In the genomic region with DNA sequence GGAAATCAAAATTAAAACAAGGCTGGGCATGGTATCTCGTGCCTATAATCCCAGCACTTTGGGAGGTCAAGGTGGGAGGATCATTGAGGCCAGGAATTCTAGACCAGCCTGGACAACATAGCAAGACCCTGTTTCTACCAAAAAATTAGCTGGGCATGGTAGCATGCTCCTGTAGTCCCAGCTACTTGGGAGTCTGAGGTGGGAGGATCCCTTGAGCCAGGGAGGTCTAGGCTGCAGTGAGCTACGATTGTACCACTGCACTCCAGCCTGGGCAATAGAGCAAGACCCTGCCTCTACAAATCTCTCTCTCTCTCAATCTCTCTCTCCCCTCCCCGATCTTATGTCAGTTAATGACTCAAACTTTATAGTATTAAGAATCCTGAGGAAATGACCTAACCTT, we compare ENCODE assay signal across 22 cellular contexts. TPM values are rescaled to one million over a fixed set of nuclear protein-coding genes. Genes with fewer than 3 reads are reported as not detected.
DNase-seq lines count a peak whose midpoint lies in the region; ATAC-seq, FAIRE-seq and TF ChIP-seq lines count a peak whose summit lies in the region.
"Had no signal": no experiment of that assay in that cellular context is flagged by ENCODE, and none has a peak within 500 bp of the region (broad histone marks: within the 10 kb centered on the region; RNA-seq: fewer than 3 reads in every experiment).

No MANE protein-coding gene starts in this region.

- TF ChIP-seq EP300 in HepG2 (IDR thresholded peaks at IDR 0.05; ENCODE audit: low read depth in 2 of 2, low read length in 2 of 2) (no peak), HepG2 (CRISPR knock-in tag; IDR thresholded peaks at IDR 0.05; ENCODE audit: borderline replicate concordance) (no peak)

- no peak overlapping the region for H2AFZ ChIP-seq in HepG2 (ENCODE audit: low read length)

- no peak for DNase-seq in HepG2 (ENCODE audit: low spot score)
- no peak for DNase-seq in right lobe of liver
- peak; percentile 21 for DNase-seq in RCC 7860 (ENCODE audit: low spot score)
- peak; percentile 45 for DNase-seq in bronchial epithelial cell (ENCODE audit: low read depth)
- no peak for DNase-seq in urothelium cell line (ENCODE audit: low spot score)
- no peak for DNase-seq in pancreas
- no peak for DNase-seq in lower leg skin (ENCODE audit: low spot score in 2 of 2)
- no peak for DNase-seq in NOMO-1 (lab: John Stamatoyannopoulos, UW; ENCODE audit: unreplicated experiment in 2 of 2)
- DNase-seq: CD4-positive, alpha-beta memory T cell; DMS153; DMS79; GF-D8 had no signal

- POLR2A ChIA-PET in HepG2 (lab: Yijun Ruan, JAX), result no interaction called here

- no peak overlapping the region for H3K9ac ChIP-seq in HepG2 (ENCODE audit: insufficient read depth, low read depth, low read length)
- H3K9ac ChIP-seq: BLaER1 had no signal

- FAIRE-seq in HepG2 (lab: Jason Lieb, UNC) (no peak), RCC 7860 (lab: Jason Lieb, UNC) (no peak), bronchial epithelial cell (lab: Jason Lieb, UNC) (no peak), urothelium cell line (lab: Jason Lieb, UNC) (peak; percentile 71), pancreas (lab: Jason Lieb, UNC) (no peak)
- FAIRE-seq: GM12878, GM19239 had no signal

- no peaks in the 10 kb centered on the region for H3K36me3 ChIP-seq in HepG2 (replicated peaks in 1 of 2; ENCODE audit: control insufficient read depth in 1 of 2, insufficient read depth in 2 of 2, low read length in 2 of 2)
- no peaks in the 10 kb centered on the region for H3K36me3 ChIP-seq in right lobe of liver
- no peaks in the 10 kb centered on the region for H3K36me3 ChIP-seq in bronchial epithelial cell (ENCODE audit: control insufficient read depth, insufficient read depth, low read length)
- H3K36me3 ChIP-seq in pancreas, result no peaks in the 10 kb centered on the region
- H3K36me3 ChIP-seq: HAP-1 had no signal

- in situ Hi-C loops in HepG2 (cut with HindIII; ENCODE audit: extremely low pct_ligation_motif_present, low pct_unique_long_range_greater_than_20kb), result no loop called here

- no peak for TF ChIP-seq RAD21 in HepG2 (CRISPR knock-in tag; IDR thresholded peaks at IDR 0.05)

- CTCF ChIA-PET in HepG2 (lab: Yijun Ruan, JAX; ENCODE audit: low intra/inter-chr PET ratio, low total read pairs), result no interaction called here

- ATAC-seq in HepG2, result no peak
- no peak for ATAC-seq in right lobe of liver
- no peak for ATAC-seq in pancreas
- ATAC-seq: GM12878 had no signal

- H3K4me3 ChIP-seq in HepG2 (replicated peaks in 1 of 3; ENCODE audit: insufficient read depth in 1 of 3, low read depth in 2 of 3, low read length in 3 of 3), result no peak overlapping the region
- no peak overlapping the region for H3K4me3 ChIP-seq in right lobe of liver
- no peak overlapping the region for H3K4me3 ChIP-seq in bronchial epithelial cell (ENCODE audit: low read depth, low read length)
- no peak overlapping the region for H3K4me3 ChIP-seq in pancreas
- no peak overlapping the region for H3K4me3 ChIP-seq in lower leg skin (ENCODE audit: low read depth, poor library complexity, severe bottlenecking)
- H3K4me3 ChIP-seq: BLaER1, GM12878, HAP-1 had no signal

- no TSS peak for BruUV-seq in HepG2 (replicated peaks; lab: Mats Ljungman, UMichigan)

- TF ChIP-seq POLR2A in HepG2 (IDR thresholded peaks at IDR 0.05; ENCODE audit: insufficient read depth in 1 of 2, low read depth in 2 of 2, low read length in 2 of 2) (no peak), right lobe of liver (IDR thresholded peaks at IDR 0.05) (no peak), lower leg skin (IDR thresholded peaks at IDR 0.05) (no peak)

- no peak overlapping the region for H3K27ac ChIP-seq in HepG2 (ENCODE audit: extremely low read length, insufficient read depth, low read length)
- no peak overlapping the region for H3K27ac ChIP-seq in right lobe of liver
- H3K27ac ChIP-seq in pancreas, result no peak overlapping the region
- H3K27ac ChIP-seq: 22Rv1, BLaER1 had no signal

- no peaks in the 10 kb centered on the region for H3K27me3 ChIP-seq in HepG2 (ENCODE audit: control insufficient read depth in 1 of 2, insufficient read depth in 2 of 2, low read length in 2 of 2)
- H3K27me3 ChIP-seq in right lobe of liver, result no peaks in the 10 kb centered on the region
- H3K27me3 ChIP-seq in bronchial epithelial cell (ENCODE audit: control insufficient read depth, insufficient read depth, low read length), result no peaks in the 10 kb centered on the region
- no peaks in the 10 kb centered on the region for H3K27me3 ChIP-seq in pancreas
- H3K27me3 ChIP-seq: BLaER1 had no signal

- H3K9me3 ChIP-seq in HepG2 (ENCODE audit: low read length) (peaks cover 10% of the 10 kb centered on the region), right lobe of liver (no peaks in the 10 kb centered on the region), pancreas (no peaks in the 10 kb centered on the region)

- H3K79me2 ChIP-seq in HepG2 (ENCODE audit: insufficient read depth, low read length), result no peaks in the 10 kb centered on the region

- H3K4me1 ChIP-seq in HepG2 (ENCODE audit: insufficient read depth, low read length) (peaks cover 32% of the 10 kb centered on the region), right lobe of liver (peaks cover 0 to 14% (median 4%) of the 10 kb centered on the region in 4 donors), pancreas (peaks cover 0 to 2% (median 0%) of the 10 kb centered on the region in 3 donors)
- H3K4me1 ChIP-seq: BLaER1, HAP-1 had no signal

- intact Hi-C loops in HepG2 (cut with micrococcal nuclease; ENCODE audit: unreplicated experiment), result no loop called here
- intact Hi-C loops in right lobe of liver (cut with DNase I), result no loop called here
- intact Hi-C loops in pancreas (cut with DNase I), result no loop called here
- intact Hi-C loops in lower leg skin (cut with DNase I; ENCODE audit: low total_unique reads), result no loop called here

- 62% methylated on average over 3 of the region's 3 CpGs for WGBS in HepG2 (ENCODE audit: low lambda C conversion rate)
- 77% methylated on average over 3 of the region's 3 CpGs for WGBS in right lobe of liver (ENCODE audit: insufficient coverage, low coverage, low lambda C conversion rate, missing lambda C conversion rate)
- 80 to 89% methylated on average over 3 of the region's 3 CpGs for WGBS in pancreas, 2 donors
- 81 to 85% methylated on average over 3 of the region's 3 CpGs for WGBS in lower leg skin, 2 donors

- no peaks in the 10 kb centered on the region for H4K20me1 ChIP-seq in HepG2 (ENCODE audit: insufficient read depth, low read length)
- H4K20me1 ChIP-seq: BLaER1 had no signal

- no peak for TF ChIP-seq CTCF in HepG2 (CRISPR knock-in tag; IDR thresholded peaks at IDR 0.05)
- no peak for TF ChIP-seq CTCF in right lobe of liver (IDR thresholded peaks at IDR 0.05)
- TF ChIP-seq CTCF in bronchial epithelial cell (IDR thresholded peaks at IDR 0.05; ENCODE audit: insufficient read depth, low read length, severe bottlenecking), result no peak
- no peak for TF ChIP-seq CTCF in pancreas (IDR thresholded peaks at IDR 0.05)
- TF ChIP-seq CTCF in lower leg skin (IDR thresholded peaks at IDR 0.05), result no peak

- no peak overlapping the region for H3K4me2 ChIP-seq in HepG2 (ENCODE audit: low read depth, low read length)
- H3K4me2 ChIP-seq: BLaER1 had no signal

TF ChIP-seq in HepG2, 621 proteins besides CTCF, POLR2A, EP300 and RAD21:
- TF ChIP-seq DNMT1 (CRISPR knock-in tag; IDR thresholded peaks at IDR 0.05) (no peak), ZNF121 (CRISPR knock-in tag; IDR thresholded peaks at IDR 0.05) (peak; percentile 68; the same call in 1 of the 2 replicates)

RNA-seq across cellular contexts. Expression of a gene that starts 3.8 kb away (rescaled TPM):
- total RNA-seq in HepG2 (2016; rRNA removed; fragmentation: Illumina TruSeq; extraction: Trizol), result 0.09 TPM in 1 of 2 replicates, not detected in the other
- total RNA-seq in HepG2 (2016; cell fraction: cytosol; rRNA removed; fragmentation: Illumina TruSeq; extraction: Trizol; ENCODE audit: low read depth), result not detected in 2 replicates
- 0.15 TPM in 1 of 2 replicates, not detected in the other for total RNA-seq in HepG2 (2016; cell fraction: insoluble cytoplasmic fraction; rRNA removed; fragmentation: Illumina TruSeq; extraction: Trizol)
- total RNA-seq in HepG2 (2016; cell fraction: membrane; rRNA removed; fragmentation: Illumina TruSeq; extraction: Trizol), result 0.12 TPM in 1 of 2 replicates, not detected in the other
- not detected in 2 replicates for total RNA-seq in HepG2 (2016; cell fraction: nucleus; rRNA removed; fragmentation: Illumina TruSeq; extraction: Trizol)
- polyA plus RNA-seq in HepG2 (2011; rRNA removed), result 0.36 and 0.55 TPM in 2 replicates
- 0.25 and 0.40 TPM in 2 replicates for polyA plus RNA-seq in HepG2 (2011; cell fraction: cytosol; rRNA removed)
- polyA plus RNA-seq in HepG2 (2011; cell fraction: nucleus; rRNA removed), result 0.32 and 0.42 TPM in 2 replicates
- 0.38 TPM in 1 of 2 replicates, not detected in the other for polyA plus RNA-seq in HepG2 (2012)
- 0.08 and 0.12 TPM in 2 replicates for polyA plus RNA-seq in HepG2 (2016; cell fraction: cytosol; fragmentation: Illumina TruSeq; extraction: Trizol; ENCODE audit: low read depth)
- polyA plus RNA-seq in HepG2 (2016; cell fraction: insoluble cytoplasmic fraction; fragmentation: Illumina TruSeq; extraction: Trizol; ENCODE audit: low read depth), result 0.31 TPM in 1 of 2 replicates, not detected in the other
- polyA plus RNA-seq in HepG2 (2016; cell fraction: membrane; fragmentation: Illumina TruSeq; extraction: Trizol; ENCODE audit: low read depth), result 0.10 and 0.12 TPM in 2 replicates
- not detected in 2 replicates for polyA plus RNA-seq in HepG2 (2016; cell fraction: nucleus; fragmentation: Illumina TruSeq; extraction: Trizol; ENCODE audit: insufficient read depth, low read depth)
- polyA minus RNA-seq in HepG2 (2011; rRNA and poly(A)+ RNA removed; ENCODE audit: low replicate concordance), result 0.42 and 0.82 TPM in 2 replicates
- 0.35 TPM in 1 of 2 replicates, not detected in the other for polyA minus RNA-seq in HepG2 (2011; cell fraction: cytosol; rRNA and poly(A)+ RNA removed)
- polyA minus RNA-seq in HepG2 (2011; cell fraction: nucleus; rRNA and poly(A)+ RNA removed), result 0.62 and 0.64 TPM in 2 replicates
- total RNA-seq in right lobe of liver, result under 1 TPM in 4 of 6 experiments, not detected in 2; 0.18 to 0.44 (median 0.35) TPM
- 0.77 and 1.8 TPM in 2 replicates for total RNA-seq in bronchial epithelial cell
- under 1 TPM in 3 of 6 donors, not detected in 3; 0.12 to 0.22 (median 0.13) TPM for total RNA-seq in pancreas
- polyA plus RNA-seq in pancreas, result under 1 TPM; 0.08 to 0.23 TPM
- total RNA-seq in lower leg skin, result under 1 TPM in 1 of 4 donors, not detected in 3; 0.26 TPM
- total RNA-seq: A673; CD4-positive, alpha-beta memory T cell; Daoy; GM12878; H4 had no signal
- polyA plus RNA-seq: AG04450; CD14-positive monocyte; CD4-positive, alpha-beta memory T cell had no signal

Comparison
In these comparisons a context has a peak if more than half of its experiments do, and no peak if none do; other contexts are left out.
1. DNase-seq: peak in RCC 7860 (single experiment) and bronchial epithelial cell (single experiment); none in HepG2 (single experiment), right lobe of liver (0 of 3), urothelium cell line (single experiment), pancreas (0 of 6), lower leg skin (0 of 2) and NOMO-1 (0 of 2).